In genomic region chr17:81858967-81859905, GRCh38 we compare ENCODE assay signal across 1 cellular context.
TF ChIP-seq lines count a peak whose summit lies in the region.

No MANE protein-coding gene starts in this region.

TF ChIP-seq in HepG2, 621 proteins besides CTCF, POLR2A, EP300 and RAD21 (continued from another document and continues in another):
- no peak for TF ChIP-seq FOXC1 (CRISPR knock-in tag; IDR thresholded peaks at IDR 0.05; ENCODE audit: borderline replicate concordance)
- TF ChIP-seq ZNF839 (CRISPR knock-in tag; IDR thresholded peaks at IDR 0.05; ENCODE audit: borderline replicate concordance): no peak
- TF ChIP-seq HMGA1 (CRISPR knock-in tag; conservative IDR thresholded peaks at IDR 0.05): no peak
- no peak for TF ChIP-seq ZBTB44 (CRISPR knock-in tag; IDR thresholded peaks at IDR 0.05)
- TF ChIP-seq ARID5B (CRISPR knock-in tag; IDR thresholded peaks at IDR 0.05): no peak
- TF ChIP-seq ZNF33A (CRISPR knock-in tag; IDR thresholded peaks at IDR 0.05; ENCODE audit: borderline replicate concordance): no peak
- TF ChIP-seq PCBP2 (optimal IDR thresholded peaks at IDR 0.05; ENCODE audit: low read depth, low read length, poor library complexity, severe bottlenecking): no peak
- no peak for TF ChIP-seq NCOA1 (CRISPR knock-in tag; IDR thresholded peaks at IDR 0.05)
- no peak for TF ChIP-seq GFI1 (CRISPR knock-in tag; IDR thresholded peaks at IDR 0.05; ENCODE audit: borderline replicate concordance)
- no peak for TF ChIP-seq CEBPG (CRISPR knock-in tag; IDR thresholded peaks at IDR 0.05)
- no peak for TF ChIP-seq ZNF256 (CRISPR knock-in tag; conservative IDR thresholded peaks at IDR 0.05)
- TF ChIP-seq ETS1 (CRISPR knock-in tag; IDR thresholded peaks at IDR 0.05): no peak
- no peak for TF ChIP-seq ZNF713 (CRISPR knock-in tag; IDR thresholded peaks at IDR 0.05)
- peak; percentile 42 for TF ChIP-seq AGO2 (optimal IDR thresholded peaks at IDR 0.05; ENCODE audit: low read depth, low read length)
- TF ChIP-seq ZNF660 (CRISPR knock-in tag; IDR thresholded peaks at IDR 0.05; ENCODE audit: borderline replicate concordance, low read depth): no peak
- TF ChIP-seq TFE3 (CRISPR knock-in tag; IDR thresholded peaks at IDR 0.05): no peak
- no peak for TF ChIP-seq REL (CRISPR knock-in tag; conservative IDR thresholded peaks at IDR 0.05)
- no peak for TF ChIP-seq ZNF17 (CRISPR knock-in tag; IDR thresholded peaks at IDR 0.05)
- no peak for TF ChIP-seq ZNF180 (CRISPR knock-in tag; IDR thresholded peaks at IDR 0.05; ENCODE audit: borderline replicate concordance, low read depth)
- TF ChIP-seq MATR3 (CRISPR knock-in tag; IDR thresholded peaks at IDR 0.05): no peak
- TF ChIP-seq ZNF138 (CRISPR knock-in tag; IDR thresholded peaks at IDR 0.05; ENCODE audit: low read depth): no peak; the same call in 1 of the 2 replicates
- no peak for TF ChIP-seq RFX3 (CRISPR knock-in tag; IDR thresholded peaks at IDR 0.05)
- TF ChIP-seq DRAP1 (CRISPR knock-in tag; IDR thresholded peaks at IDR 0.05): peak; percentile 15; the same call in 1 of the 2 replicates
- no peak for TF ChIP-seq HOXA5 (CRISPR knock-in tag; IDR thresholded peaks at IDR 0.05)
- TF ChIP-seq HNF1A (IDR thresholded peaks at IDR 0.05; ENCODE audit: low read depth): no peak
- no peak for TF ChIP-seq HNF1A (CRISPR knock-in tag; IDR thresholded peaks at IDR 0.05; ENCODE audit: borderline replicate concordance)
- no peak for TF ChIP-seq CENPX (CRISPR knock-in tag; IDR thresholded peaks at IDR 0.05)
- TF ChIP-seq BCL6 (CRISPR knock-in tag; IDR thresholded peaks at IDR 0.05): no peak
- no peak for TF ChIP-seq PAX8 (CRISPR knock-in tag; IDR thresholded peaks at IDR 0.05; ENCODE audit: borderline replicate concordance)
- TF ChIP-seq DR1 (CRISPR knock-in tag; IDR thresholded peaks at IDR 0.05): no peak
- no peak for TF ChIP-seq ZNF382 (CRISPR knock-in tag; IDR thresholded peaks at IDR 0.05; ENCODE audit: borderline replicate concordance)
- TF ChIP-seq ZNF672 (CRISPR knock-in tag; IDR thresholded peaks at IDR 0.05): 0 out of 2 replicates have a peak, but pooled peaks have one; percentile 48
- TF ChIP-seq HNRNPH1 (optimal IDR thresholded peaks at IDR 0.05; ENCODE audit: low read depth, low read length): no peak
- no peak for TF ChIP-seq IKZF5 (CRISPR knock-in tag; IDR thresholded peaks at IDR 0.05)
- TF ChIP-seq GPN1 (CRISPR knock-in tag; IDR thresholded peaks at IDR 0.05; ENCODE audit: borderline replicate concordance): no peak
- TF ChIP-seq HOMEZ (CRISPR knock-in tag; IDR thresholded peaks at IDR 0.05; ENCODE audit: low read depth): 0 out of 2 replicates have a peak, but pooled peaks have one; percentile 20
- TF ChIP-seq HMG20A (CRISPR knock-in tag; IDR thresholded peaks at IDR 0.05; ENCODE audit: borderline replicate concordance): no peak
- TF ChIP-seq ZNF414 (CRISPR knock-in tag; IDR thresholded peaks at IDR 0.05): no peak
- no peak for TF ChIP-seq ZFYVE20 (CRISPR knock-in tag; IDR thresholded peaks at IDR 0.05; ENCODE audit: borderline replicate concordance, low read depth)
- no peak for TF ChIP-seq PLSCR1 (CRISPR knock-in tag; IDR thresholded peaks at IDR 0.05; ENCODE audit: borderline replicate concordance)
- no peak for TF ChIP-seq IRX3 (CRISPR knock-in tag; IDR thresholded peaks at IDR 0.05; ENCODE audit: borderline replicate concordance, low read depth)
- no peak for TF ChIP-seq SKIL (CRISPR knock-in tag; IDR thresholded peaks at IDR 0.05; ENCODE audit: borderline replicate concordance)
- TF ChIP-seq SOX5 (CRISPR knock-in tag; IDR thresholded peaks at IDR 0.05; ENCODE audit: borderline replicate concordance): no peak
- peak; percentile 27 for TF ChIP-seq PHF8 (CRISPR knock-in tag; IDR thresholded peaks at IDR 0.05)
